ENCODE assay signal across 28 cellular contexts in genomic region chr4:183388777-183389176, GRCh38.
"Had no signal": no experiment of that assay in that cellular context is flagged by ENCODE, and none has a peak within 500 bp of the region (broad histone marks: within the 10 kb centered on the region; RNA-seq: fewer than 3 reads in every experiment).

No MANE protein-coding gene starts in this region.

- H3K4me1 ChIP-seq: lower lobe of right lung, parathyroid adenoma, right atrium auricular region, testis, thyroid gland, transverse colon, upper lobe of left lung had no signal

- H3K4me1 Mint-ChIP-seq: naive B cell; nephron; stimulated activated naive B cell treated with anti-CD40 and anti-IgM and Interleukin-4, amounts not matched to agents 10 μg/mL and 1 μg/mL and 100 μg/mL, for 72 hours had no signal

- H3K9me3 ChIP-seq: lower lobe of right lung, testis, thyroid gland, transverse colon had no signal

- H3K36me3 ChIP-seq: heart right ventricle, left lung, lower lobe of right lung, right atrium auricular region, stomach, thyroid gland, transverse colon, upper lobe of left lung had no signal

- H3K36me3 Mint-ChIP-seq: mesothelial cell of epicardium; naive B cell; stimulated activated naive B cell treated with anti-CD40 and anti-IgM and Interleukin-4, amounts not matched to agents 10 μg/mL and 1 μg/mL and 100 μg/mL, for 72 hours had no signal

- H2AFZ ChIP-seq: hepatocyte, parathyroid adenoma had no signal

- DNase-seq: heart right ventricle; left colon; left lung; lower lobe of right lung; mammary epithelial cell; mesenchymal stem cell; naive B cell; nucleus accumbens; stimulated activated CD4-positive, alpha-beta T cell treated with anti-CD3 and anti-CD28 coated beads, Interleukin-12 subunit alpha, Interleukin-12 subunit beta, amount 100 ng/mL, for 4 hours; stimulated activated CD4-positive, alpha-beta T cell treated with anti-CD3 and anti-CD28 coated beads, Interleukin-15, amount 100 ng/mL, for 24 hours; stimulated activated CD4-positive, alpha-beta T cell treated with anti-CD3 and anti-CD28 coated beads, Interleukin-2, amount 100 ng/mL, for 24 hours; stimulated activated CD4-positive, alpha-beta T cell treated with anti-CD3 and anti-CD28 coated beads, Interleukin-4, amount 100 ng/mL, for 1 hour; stimulated activated naive B cell treated with anti-CD40 and anti-IgM and Interleukin-4, amounts not matched to agents 10 μg/mL and 1 μg/mL and 100 μg/mL, for 72 hours; stimulated activated naive CD8-positive, alpha-beta T cell treated with anti-CD3 and anti-CD28 coated beads, Interleukin-15, Interleukin-2, amounts not matched to agents 100 U/mL and 50 U/mL, for 24 hours; stomach; testis; thyroid gland; transverse colon; upper lobe of left lung had no signal

- FAIRE-seq: keratinocyte had no signal

- H3K27ac Mint-ChIP-seq: mesothelial cell of epicardium; naive B cell; nephron; stimulated activated naive B cell treated with anti-CD40 and anti-IgM and Interleukin-4, amounts not matched to agents 10 μg/mL and 1 μg/mL and 100 μg/mL, for 72 hours had no signal

- H3K4me2 ChIP-seq: hepatocyte had no signal

- H3K9me3 Mint-ChIP-seq: mesothelial cell of epicardium, nephron, neural crest cell had no signal

- H3K27me3 ChIP-seq: hepatocyte, right atrium auricular region, testis, thyroid gland, upper lobe of left lung had no signal

- H3K4me3 Mint-ChIP-seq: mesothelial cell of epicardium; naive B cell; nephron; neural crest cell; stimulated activated naive B cell treated with anti-CD40 and anti-IgM and Interleukin-4, amounts not matched to agents 10 μg/mL and 1 μg/mL and 100 μg/mL, for 72 hours had no signal

- ATAC-seq: heart right ventricle; left colon; left lung; lower lobe of right lung; sciatic nerve; stimulated activated naive B cell treated with anti-CD40 and anti-IgM and Interleukin-4, amounts not matched to agents 10 μg/mL and 1 μg/mL and 100 μg/mL, for 72 hours; stimulated activated naive CD8-positive, alpha-beta T cell treated with anti-CD3 and anti-CD28 coated beads, Interleukin-15, Interleukin-2, amounts not matched to agents 100 U/mL and 50 U/mL, for 24 hours had no signal

- H3K4me3 ChIP-seq: heart right ventricle, hepatocyte, left lung, lower lobe of right lung, right atrium auricular region, skin epidermis, stomach, testis, thyroid gland, transverse colon, upper lobe of left lung had no signal

- H3K27ac ChIP-seq: heart right ventricle, hepatocyte, left lung, lower lobe of right lung, parathyroid adenoma, right atrium auricular region, skin epidermis, stomach, testis, thyroid gland, transverse colon, upper lobe of left lung had no signal

- H3K9ac ChIP-seq: parathyroid adenoma had no signal

- H3K79me2 ChIP-seq: hepatocyte, parathyroid adenoma had no signal
